In the genomic region with DNA sequence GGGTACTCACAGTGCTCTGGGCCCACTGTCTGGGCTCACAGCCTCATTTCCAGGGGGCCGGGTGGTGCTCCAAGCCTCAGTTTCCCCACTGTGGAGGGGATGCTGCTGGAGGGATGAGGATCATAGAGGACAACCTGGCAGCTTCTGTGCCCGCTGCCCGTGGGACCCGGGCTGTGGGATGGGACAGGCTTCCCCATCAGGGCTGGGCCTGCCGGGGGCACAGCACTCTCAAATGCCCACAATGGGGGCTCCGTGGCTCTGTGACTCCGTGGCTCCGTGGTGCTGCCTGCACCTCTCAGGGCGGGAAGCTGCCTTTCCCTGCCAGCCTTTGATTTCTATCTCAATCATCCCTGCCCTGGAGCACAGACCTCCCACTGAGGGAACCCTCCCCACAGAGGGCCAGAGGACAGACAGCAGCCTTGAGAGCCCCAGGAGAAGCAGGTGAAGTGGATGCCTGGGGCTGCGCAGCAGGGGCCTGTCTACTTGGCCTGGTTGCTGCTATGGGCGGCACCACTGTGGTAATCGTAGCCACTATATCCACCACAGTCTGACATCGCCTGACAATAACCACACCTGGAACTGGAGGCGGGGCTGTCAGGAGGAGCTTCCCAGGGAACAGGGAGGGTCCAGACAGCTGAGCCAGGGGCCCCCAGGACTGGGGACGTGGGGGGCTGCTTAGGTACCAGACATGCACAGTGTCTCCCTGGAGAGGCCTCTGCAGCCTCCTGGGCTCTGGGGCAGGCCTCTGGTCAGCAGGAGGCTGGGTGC, we compare ENCODE assay signal across 18 cellular contexts.
"Had no signal": no experiment of that assay in that cellular context is flagged by ENCODE, and none has a peak within 500 bp of the region (broad histone marks: within the 10 kb centered on the region; RNA-seq: fewer than 3 reads in every experiment).

No MANE protein-coding gene starts in this region.

- H3K27ac Mint-ChIP-seq: activated CD4-positive, alpha-beta T cell treated with anti-CD3 and anti-CD28 coated beads, Interleukin-2, amount 10 ng/mL, durations not matched to agents 7 days and 5 days; activated naive CD8-positive, alpha-beta T cell treated with anti-CD3 and anti-CD28 coated beads for 36 hours had no signal

- H3K9me3 Mint-ChIP-seq: activated CD4-positive, alpha-beta T cell treated with anti-CD3 and anti-CD28 coated beads, Interleukin-2, amount 10 ng/mL, durations not matched to agents 7 days and 5 days; activated naive CD8-positive, alpha-beta T cell treated with anti-CD3 and anti-CD28 coated beads for 36 hours; neural crest cell had no signal

- ATAC-seq: foreskin keratinocyte; mucosa of descending colon; right lobe of liver; stimulated activated naive CD8-positive, alpha-beta T cell treated with anti-CD3 and anti-CD28 coated beads, Interleukin-15, amount 100 ng/mL, for 72 hours had no signal

- H3K4me3 Mint-ChIP-seq: activated CD4-positive, alpha-beta T cell treated with anti-CD3 and anti-CD28 coated beads, Interleukin-2, amount 10 ng/mL, durations not matched to agents 7 days and 5 days; activated naive CD8-positive, alpha-beta T cell treated with anti-CD3 and anti-CD28 coated beads for 36 hours; neural crest cell; stimulated activated naive CD8-positive, alpha-beta T cell treated with anti-CD3 and anti-CD28 coated beads, Interleukin-15, amount 100 ng/mL, for 72 hours had no signal

- DNase-seq: activated CD4-positive, alpha-beta T cell treated with anti-CD3 and anti-CD28 coated beads, Interleukin-2, amount 10 ng/mL, durations not matched to agents 7 days and 5 days; activated CD4-positive, CD25-positive, alpha-beta regulatory T cell treated with anti-CD3 and anti-CD28 coated beads, Interleukin-2, amount 50 U/mL, for 72 hours; activated gamma-delta T cell treated with Interleukin-2 at 50 U/mL for 16 hours; activated naive CD8-positive, alpha-beta T cell treated with anti-CD3 and anti-CD28 coated beads for 36 hours; activated T-cell treated with anti-CD3 and anti-CD28 coated beads, Interleukin-2, amount 50 U/mL, for 1 hour; central memory CD4-positive, alpha-beta T cell; effector memory CD4-positive, alpha-beta T cell; foreskin keratinocyte; kidney; mesendoderm; mucosa of descending colon; occipital lobe; posterior cingulate gyrus; right lobe of liver; stimulated activated CD4-positive, alpha-beta T cell treated with anti-CD3 and anti-CD28 coated beads, Interleukin-1b, Interleukin-23, amount 100 ng/mL, for 48 hours; stimulated activated naive CD8-positive, alpha-beta T cell treated with anti-CD3 and anti-CD28 coated beads, Interleukin-15, amount 100 ng/mL, for 72 hours; tibial artery had no signal

- H3K4me1 Mint-ChIP-seq: neural crest cell had no signal
